ENCODE assay signal across 9 cellular contexts in genomic region chr5:59042683-59043082, GRCh38.
DNase-seq lines count a peak whose midpoint lies in the region; ATAC-seq and TF ChIP-seq lines count a peak whose summit lies in the region.
"Had no signal": no experiment of that assay in that cellular context is flagged by ENCODE, and none has a peak within 500 bp of the region (broad histone marks: within the 10 kb centered on the region; RNA-seq: fewer than 3 reads in every experiment).

No MANE protein-coding gene starts in this region.

- no peak for ATAC-seq in GM21786 (IDR thresholded peaks at IDR 0.05; ENCODE audit: unreplicated experiment)

- H3K9me3 ChIP-seq in ascending aorta (no peaks in the 10 kb centered on the region), muscle layer of colon (ENCODE audit: low read length) (no peaks in the 10 kb centered on the region)
- H3K9me3 ChIP-seq: Peyer's patch had no signal

- H3K4me3 ChIP-seq in ascending aorta (no peak overlapping the region), muscle layer of colon (ENCODE audit: low read depth in 1 of 2, low read length in 2 of 2) (no peak overlapping the region)
- H3K4me3 ChIP-seq: Peyer's patch had no signal

- no peak overlapping the region for H3K9ac ChIP-seq in muscle layer of colon (ENCODE audit: low read length)

- H3K27me3 ChIP-seq in ascending aorta, result no peaks in the 10 kb centered on the region
- no peaks in the 10 kb centered on the region for H3K27me3 ChIP-seq in muscle layer of colon (ENCODE audit: control insufficient read depth in 1 of 2, insufficient read depth in 2 of 2, low read length in 2 of 2)
- H3K27me3 ChIP-seq: Peyer's patch had no signal

- H3K36me3 ChIP-seq in ascending aorta, result no peaks in the 10 kb centered on the region
- H3K36me3 ChIP-seq in muscle layer of colon (ENCODE audit: insufficient read depth, low read length), result no peaks in the 10 kb centered on the region
- H3K36me3 ChIP-seq: Peyer's patch had no signal

- intact Hi-C loops in ascending aorta (cut with DNase I), result no loop called here

- H3K4me1 ChIP-seq in ascending aorta, result peaks cover 0 to 22% of the 10 kb centered on the region in 2 donors
- H3K4me1 ChIP-seq in muscle layer of colon (ENCODE audit: insufficient read depth, low read length), result peaks cover 39% of the 10 kb centered on the region

- peak; percentile 6 for DNase-seq in AG08395 (ENCODE audit: low spot score)
- peak; percentile 34 for DNase-seq in HCEC 1CT
- DNase-seq in ascending aorta (ENCODE audit: low spot score in 2 of 2), result no peak
- no peak for DNase-seq in retina
- DNase-seq in germinal center (ENCODE audit: low spot score), result no peak
- no peak for DNase-seq in stimulated activated CD4-positive, alpha-beta T cell treated with anti-CD3 and anti-CD28 coated beads, Interleukin-4, amount 100 ng/mL, for 1 hour

- TF ChIP-seq CTCF in ascending aorta (IDR thresholded peaks at IDR 0.05), result no peak

- H3K27ac ChIP-seq in ascending aorta, result peak overlapping the region; percentile 3 to 62
- H3K27ac ChIP-seq in muscle layer of colon (ENCODE audit: low read depth, low read length), result peak overlapping the region; percentile 38
- H3K27ac ChIP-seq: Peyer's patch had no signal

Comparison
In these comparisons a context has a peak if more than half of its experiments do, and no peak if none do; other contexts are left out.
1. DNase-seq: peak in AG08395 (single experiment) and HCEC 1CT (single experiment); none in ascending aorta (0 of 2), retina (single experiment), germinal center (single experiment) and stimulated activated CD4-positive, alpha-beta T cell treated with anti-CD3 and anti-CD28 coated beads, Interleukin-4, amount 100 ng/mL, for 1 hour (single experiment).